8 cellular contexts compared by ENCODE assay signal in the genomic region with DNA sequence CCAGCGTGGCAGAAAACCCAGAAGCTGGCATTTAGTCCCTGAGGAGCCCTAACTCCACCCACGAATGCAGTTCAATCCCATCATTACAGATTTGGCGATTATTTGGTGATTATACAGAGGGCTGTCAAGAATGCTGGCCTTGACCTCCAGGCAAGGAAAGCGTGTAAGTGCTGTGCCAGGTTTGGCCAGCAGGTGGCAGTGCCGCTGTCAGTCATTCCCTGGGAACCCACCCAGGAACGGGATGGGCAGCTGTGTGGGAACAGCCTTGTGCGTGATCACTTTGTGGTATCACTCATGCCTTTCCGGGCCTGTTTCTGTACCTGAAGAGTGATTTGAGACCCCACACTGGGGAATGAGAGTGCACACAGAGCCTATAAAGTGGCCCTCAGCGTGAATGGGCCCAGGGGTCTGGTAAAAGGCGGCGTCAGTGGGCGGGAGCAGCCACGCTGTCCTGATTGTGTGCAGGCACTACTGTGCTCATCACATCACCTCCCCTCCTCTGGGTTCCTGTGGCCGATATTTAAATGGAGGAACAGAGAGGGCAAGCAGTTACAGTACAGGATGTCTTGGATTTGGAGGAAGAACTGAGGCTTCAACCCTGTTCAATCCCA.
DNase-seq lines count a peak whose midpoint lies in the region; ATAC-seq, FAIRE-seq and TF ChIP-seq lines count a peak whose summit lies in the region.

No MANE protein-coding gene starts in this region.

- intact Hi-C loops in breast epithelium (cut with DNase I; ENCODE audit: low total_unique reads), result no loop called here

- no peaks in the 10 kb centered on the region for H3K4me1 Mint-ChIP-seq in WTC11

- H3K4me1 ChIP-seq in breast epithelium, result no peaks in the 10 kb centered on the region

- no peaks in the 10 kb centered on the region for H3K27me3 ChIP-seq in breast epithelium
- H3K27me3 ChIP-seq in kidney epithelial cell (ENCODE audit: control insufficient read depth, insufficient read depth, low read length), result no peaks in the 10 kb centered on the region

- POLR2A ChIA-PET in WTC11 (lab: Charles Lee), result no interaction called here

- H3K4me3 ChIP-seq in breast epithelium, result no peak overlapping the region
- no peak overlapping the region for H3K4me3 ChIP-seq in kidney epithelial cell (ENCODE audit: low read depth, low read length)

- H3K27ac ChIP-seq in breast epithelium, result no peak overlapping the region

- H3K9me3 ChIP-seq in breast epithelium, result no peaks in the 10 kb centered on the region

- peak; percentile 62 for FAIRE-seq in HTR-8/SVneo (lab: Jason Lieb, UNC)

- H3K36me3 ChIP-seq in breast epithelium (no peaks in the 10 kb centered on the region), kidney epithelial cell (ENCODE audit: control insufficient read depth, insufficient read depth, low read length) (no peaks in the 10 kb centered on the region)

- DNase-seq in D341Med (ENCODE audit: low spot score), result peak; percentile 73
- DNase-seq in HTR-8/SVneo (ENCODE audit: insufficient read length, low spot score), result peak; percentile 79
- peak; percentile 82 for DNase-seq in WTC11 (ENCODE audit: low spot score)
- peak in 1 of 2 donors; percentile 67 for DNase-seq in breast epithelium (ENCODE audit: low spot score in 2 of 2)
- no peak for DNase-seq in kidney epithelial cell (ENCODE audit: low read depth)
- peak; percentile 67 for DNase-seq in stimulated activated CD4-positive, alpha-beta T cell treated with anti-CD3 and anti-CD28 coated beads, Interleukin-4, amount 100 ng/mL, for 24 hours

- TF ChIP-seq CTCF in WTC11 (IDR thresholded peaks at IDR 0.05) (peak; percentile 94), breast epithelium (IDR thresholded peaks at IDR 0.05) (peak; percentile 72 to 85 (median 80)), kidney epithelial cell (IDR thresholded peaks at IDR 0.05; ENCODE audit: insufficient read depth, low read length, poor library complexity, severe bottlenecking) (peak; percentile 97)

- no peaks in the 10 kb centered on the region for H3K9me3 Mint-ChIP-seq in WTC11

- H3K27ac Mint-ChIP-seq in WTC11, result no peak overlapping the region

- H3K4me3 Mint-ChIP-seq in WTC11, result no peak overlapping the region

- H3K27me3 Mint-ChIP-seq in WTC11 (ENCODE audit: low read depth), result no peaks in the 10 kb centered on the region

- CTCF ChIA-PET in WTC11 (lab: Charles Lee), result interaction anchor here (0.6 to 2.1 kb wide), 7 partner anchors 12 to 292 kb away, joined by 3 to 20 read pairs (median 5); partner anchors contain the start of gene ROR2

- TF ChIP-seq POLR2A in breast epithelium (IDR thresholded peaks at IDR 0.05), result no peak

- ATAC-seq in WTC11 (peak; percentile 81), GM18517 (IDR thresholded peaks at IDR 0.05; ENCODE audit: unreplicated experiment) (no peak), HG02884 (IDR thresholded peaks at IDR 0.05; ENCODE audit: unreplicated experiment) (no peak)

- peaks cover 8% of the 10 kb centered on the region for H3K36me3 Mint-ChIP-seq in WTC11

TF ChIP-seq in WTC11, 78 proteins besides CTCF, POLR2A, EP300 and RAD21:
- no peak for TF ChIP-seq GTF2I (CRISPR knock-in tag; conservative IDR thresholded peaks at IDR 0.05)
- TF ChIP-seq, protein P1, sequence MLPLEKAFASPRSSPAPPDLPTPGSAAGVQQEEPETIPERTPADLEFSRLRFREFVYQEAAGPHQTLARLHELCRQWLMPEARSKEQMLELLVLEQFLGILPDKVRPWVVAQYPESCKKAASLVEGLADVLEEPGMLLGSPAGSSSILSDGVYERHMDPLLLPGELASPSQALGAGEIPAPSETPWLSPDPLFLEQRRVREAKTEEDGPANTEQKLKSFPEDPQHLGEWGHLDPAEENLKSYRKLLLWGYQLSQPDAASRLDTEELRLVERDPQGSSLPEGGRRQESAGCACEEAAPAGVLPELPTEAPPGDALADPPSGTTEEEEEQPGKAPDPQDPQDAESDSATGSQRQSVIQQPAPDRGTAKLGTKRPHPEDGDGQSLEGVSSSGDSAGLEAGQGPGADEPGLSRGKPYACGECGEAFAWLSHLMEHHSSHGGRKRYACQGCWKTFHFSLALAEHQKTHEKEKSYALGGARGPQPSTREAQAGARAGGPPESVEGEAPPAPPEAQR (CRISPR knock-in tag; IDR thresholded peaks at IDR 0.05), result no peak
- no peak for TF ChIP-seq TCF7 (CRISPR knock-in tag; IDR thresholded peaks at IDR 0.05; ENCODE audit: low read depth)
- no peak for TF ChIP-seq SMAD3 (CRISPR knock-in tag; IDR thresholded peaks at IDR 0.05; ENCODE audit: borderline replicate concordance)
- TF ChIP-seq JUN (CRISPR knock-in tag; IDR thresholded peaks at IDR 0.05), result no peak
- TF ChIP-seq AR (CRISPR knock-in tag; IDR thresholded peaks at IDR 0.05), result no peak
- TF ChIP-seq ZNF416 (CRISPR knock-in tag; IDR thresholded peaks at IDR 0.05), result no peak
- TF ChIP-seq, protein P2, sequence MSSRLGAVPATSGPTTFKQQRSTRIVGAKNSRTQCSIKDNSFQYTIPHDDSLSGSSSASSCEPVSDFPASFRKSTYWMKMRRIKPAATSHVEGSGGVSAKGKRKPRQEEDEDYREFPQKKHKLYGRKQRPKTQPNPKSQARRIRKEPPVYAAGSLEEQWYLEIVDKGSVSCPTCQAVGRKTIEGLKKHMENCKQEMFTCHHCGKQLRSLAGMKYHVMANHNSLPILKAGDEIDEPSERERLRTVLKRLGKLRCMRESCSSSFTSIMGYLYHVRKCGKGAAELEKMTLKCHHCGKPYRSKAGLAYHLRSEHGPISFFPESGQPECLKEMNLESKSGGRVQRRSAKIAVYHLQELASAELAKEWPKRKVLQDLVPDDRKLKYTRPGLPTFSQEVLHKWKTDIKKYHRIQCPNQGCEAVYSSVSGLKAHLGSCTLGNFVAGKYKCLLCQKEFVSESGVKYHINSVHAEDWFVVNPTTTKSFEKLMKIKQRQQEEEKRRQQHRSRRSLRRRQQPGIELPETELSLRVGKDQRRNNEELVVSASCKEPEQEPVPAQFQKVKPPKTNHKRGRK (CRISPR knock-in tag; IDR thresholded peaks at IDR 0.05; ENCODE audit: borderline replicate concordance), result no peak
- TF ChIP-seq, protein P3, sequence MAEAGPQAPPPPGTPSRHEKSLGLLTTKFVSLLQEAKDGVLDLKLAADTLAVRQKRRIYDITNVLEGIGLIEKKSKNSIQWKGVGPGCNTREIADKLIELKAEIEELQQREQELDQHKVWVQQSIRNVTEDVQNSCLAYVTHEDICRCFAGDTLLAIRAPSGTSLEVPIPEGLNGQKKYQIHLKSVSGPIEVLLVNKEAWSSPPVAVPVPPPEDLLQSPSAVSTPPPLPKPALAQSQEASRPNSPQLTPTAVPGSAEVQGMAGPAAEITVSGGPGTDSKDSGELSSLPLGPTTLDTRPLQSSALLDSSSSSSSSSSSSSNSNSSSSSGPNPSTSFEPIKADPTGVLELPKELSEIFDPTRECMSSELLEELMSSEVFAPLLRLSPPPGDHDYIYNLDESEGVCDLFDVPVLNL (CRISPR knock-in tag; IDR thresholded peaks at IDR 0.05; ENCODE audit: borderline replicate concordance, low read depth), result no peak
- TF ChIP-seq, protein P4, sequence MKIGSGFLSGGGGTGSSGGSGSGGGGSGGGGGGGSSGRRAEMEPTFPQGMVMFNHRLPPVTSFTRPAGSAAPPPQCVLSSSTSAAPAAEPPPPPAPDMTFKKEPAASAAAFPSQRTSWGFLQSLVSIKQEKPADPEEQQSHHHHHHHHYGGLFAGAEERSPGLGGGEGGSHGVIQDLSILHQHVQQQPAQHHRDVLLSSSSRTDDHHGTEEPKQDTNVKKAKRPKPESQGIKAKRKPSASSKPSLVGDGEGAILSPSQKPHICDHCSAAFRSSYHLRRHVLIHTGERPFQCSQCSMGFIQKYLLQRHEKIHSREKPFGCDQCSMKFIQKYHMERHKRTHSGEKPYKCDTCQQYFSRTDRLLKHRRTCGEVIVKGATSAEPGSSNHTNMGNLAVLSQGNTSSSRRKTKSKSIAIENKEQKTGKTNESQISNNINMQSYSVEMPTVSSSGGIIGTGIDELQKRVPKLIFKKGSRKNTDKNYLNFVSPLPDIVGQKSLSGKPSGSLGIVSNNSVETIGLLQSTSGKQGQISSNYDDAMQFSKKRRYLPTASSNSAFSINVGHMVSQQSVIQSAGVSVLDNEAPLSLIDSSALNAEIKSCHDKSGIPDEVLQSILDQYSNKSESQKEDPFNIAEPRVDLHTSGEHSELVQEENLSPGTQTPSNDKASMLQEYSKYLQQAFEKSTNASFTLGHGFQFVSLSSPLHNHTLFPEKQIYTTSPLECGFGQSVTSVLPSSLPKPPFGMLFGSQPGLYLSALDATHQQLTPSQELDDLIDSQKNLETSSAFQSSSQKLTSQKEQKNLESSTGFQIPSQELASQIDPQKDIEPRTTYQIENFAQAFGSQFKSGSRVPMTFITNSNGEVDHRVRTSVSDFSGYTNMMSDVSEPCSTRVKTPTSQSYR (CRISPR knock-in tag; IDR thresholded peaks at IDR 0.05), result no peak
